In the genomic region with DNA sequence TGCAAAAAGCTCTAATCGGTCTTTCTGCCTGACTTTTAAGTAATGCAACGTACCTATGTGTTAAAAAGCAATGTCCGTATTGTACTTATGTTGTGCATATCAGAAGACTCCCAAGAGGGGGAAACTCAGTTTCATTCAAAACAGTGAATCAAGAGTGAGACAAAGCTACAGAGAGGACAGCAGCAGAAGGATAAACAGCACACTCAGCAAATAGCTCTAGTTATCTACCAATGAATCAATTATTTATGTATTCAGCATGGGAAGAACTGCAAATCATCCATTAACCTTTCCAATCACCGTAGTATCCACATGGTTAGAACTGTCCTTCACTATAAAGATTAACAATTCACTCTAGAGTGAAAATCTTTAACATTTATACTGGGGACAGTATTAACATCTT, we compare ENCODE assay signal across 1 cellular context.
TF ChIP-seq lines count a peak whose summit lies in the region.

No MANE protein-coding gene starts in this region.

TF ChIP-seq in H1, 55 proteins besides CTCF, POLR2A, EP300 and RAD21 (continued from another document):
- no peak for TF ChIP-seq KDM5A (IDR thresholded peaks at IDR 0.05; ENCODE audit: low read length)
- TF ChIP-seq POU5F1 (IDR thresholded peaks at IDR 0.05; ENCODE audit: low read depth, low read length), result no peak
TF ChIP-seq in H1: peak in this region for 1.
